ENCODE assay signal across 1 cellular context in the genomic region with DNA sequence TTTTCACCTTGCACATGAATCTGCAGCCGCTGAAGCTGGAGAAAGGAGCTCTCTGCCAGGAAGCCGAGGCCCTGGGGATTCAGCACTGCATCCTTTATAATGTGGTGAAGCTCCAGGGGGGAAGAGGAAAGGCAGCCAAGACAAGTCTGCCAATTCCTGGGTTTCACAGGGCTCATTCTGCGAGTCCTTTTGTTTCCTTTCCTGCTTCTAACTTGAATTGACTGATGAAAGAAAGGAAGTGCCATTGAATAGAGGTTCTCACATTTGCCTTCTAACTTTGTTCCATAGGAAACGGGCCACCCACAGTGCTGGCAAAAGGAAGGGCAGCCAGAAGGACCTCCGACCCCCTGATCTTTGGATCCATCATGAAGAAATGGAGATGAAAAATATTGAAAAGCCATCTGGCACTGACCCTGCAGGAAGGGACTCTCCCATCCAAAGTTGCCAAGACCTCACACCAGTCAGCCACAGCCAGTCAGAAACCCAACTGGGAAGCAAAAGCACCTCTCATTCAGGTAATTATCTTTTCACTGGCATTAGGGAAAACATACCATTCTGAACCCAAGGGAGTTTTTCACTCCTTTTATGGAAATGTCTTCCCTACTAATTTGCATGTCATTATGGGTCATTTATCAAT.
TF ChIP-seq lines count a peak whose summit lies in the region.

No MANE protein-coding gene starts in this region.

TF ChIP-seq in H1, 55 proteins besides CTCF, POLR2A, EP300 and RAD21 (continued from another document):
- TF ChIP-seq, protein P1, sequence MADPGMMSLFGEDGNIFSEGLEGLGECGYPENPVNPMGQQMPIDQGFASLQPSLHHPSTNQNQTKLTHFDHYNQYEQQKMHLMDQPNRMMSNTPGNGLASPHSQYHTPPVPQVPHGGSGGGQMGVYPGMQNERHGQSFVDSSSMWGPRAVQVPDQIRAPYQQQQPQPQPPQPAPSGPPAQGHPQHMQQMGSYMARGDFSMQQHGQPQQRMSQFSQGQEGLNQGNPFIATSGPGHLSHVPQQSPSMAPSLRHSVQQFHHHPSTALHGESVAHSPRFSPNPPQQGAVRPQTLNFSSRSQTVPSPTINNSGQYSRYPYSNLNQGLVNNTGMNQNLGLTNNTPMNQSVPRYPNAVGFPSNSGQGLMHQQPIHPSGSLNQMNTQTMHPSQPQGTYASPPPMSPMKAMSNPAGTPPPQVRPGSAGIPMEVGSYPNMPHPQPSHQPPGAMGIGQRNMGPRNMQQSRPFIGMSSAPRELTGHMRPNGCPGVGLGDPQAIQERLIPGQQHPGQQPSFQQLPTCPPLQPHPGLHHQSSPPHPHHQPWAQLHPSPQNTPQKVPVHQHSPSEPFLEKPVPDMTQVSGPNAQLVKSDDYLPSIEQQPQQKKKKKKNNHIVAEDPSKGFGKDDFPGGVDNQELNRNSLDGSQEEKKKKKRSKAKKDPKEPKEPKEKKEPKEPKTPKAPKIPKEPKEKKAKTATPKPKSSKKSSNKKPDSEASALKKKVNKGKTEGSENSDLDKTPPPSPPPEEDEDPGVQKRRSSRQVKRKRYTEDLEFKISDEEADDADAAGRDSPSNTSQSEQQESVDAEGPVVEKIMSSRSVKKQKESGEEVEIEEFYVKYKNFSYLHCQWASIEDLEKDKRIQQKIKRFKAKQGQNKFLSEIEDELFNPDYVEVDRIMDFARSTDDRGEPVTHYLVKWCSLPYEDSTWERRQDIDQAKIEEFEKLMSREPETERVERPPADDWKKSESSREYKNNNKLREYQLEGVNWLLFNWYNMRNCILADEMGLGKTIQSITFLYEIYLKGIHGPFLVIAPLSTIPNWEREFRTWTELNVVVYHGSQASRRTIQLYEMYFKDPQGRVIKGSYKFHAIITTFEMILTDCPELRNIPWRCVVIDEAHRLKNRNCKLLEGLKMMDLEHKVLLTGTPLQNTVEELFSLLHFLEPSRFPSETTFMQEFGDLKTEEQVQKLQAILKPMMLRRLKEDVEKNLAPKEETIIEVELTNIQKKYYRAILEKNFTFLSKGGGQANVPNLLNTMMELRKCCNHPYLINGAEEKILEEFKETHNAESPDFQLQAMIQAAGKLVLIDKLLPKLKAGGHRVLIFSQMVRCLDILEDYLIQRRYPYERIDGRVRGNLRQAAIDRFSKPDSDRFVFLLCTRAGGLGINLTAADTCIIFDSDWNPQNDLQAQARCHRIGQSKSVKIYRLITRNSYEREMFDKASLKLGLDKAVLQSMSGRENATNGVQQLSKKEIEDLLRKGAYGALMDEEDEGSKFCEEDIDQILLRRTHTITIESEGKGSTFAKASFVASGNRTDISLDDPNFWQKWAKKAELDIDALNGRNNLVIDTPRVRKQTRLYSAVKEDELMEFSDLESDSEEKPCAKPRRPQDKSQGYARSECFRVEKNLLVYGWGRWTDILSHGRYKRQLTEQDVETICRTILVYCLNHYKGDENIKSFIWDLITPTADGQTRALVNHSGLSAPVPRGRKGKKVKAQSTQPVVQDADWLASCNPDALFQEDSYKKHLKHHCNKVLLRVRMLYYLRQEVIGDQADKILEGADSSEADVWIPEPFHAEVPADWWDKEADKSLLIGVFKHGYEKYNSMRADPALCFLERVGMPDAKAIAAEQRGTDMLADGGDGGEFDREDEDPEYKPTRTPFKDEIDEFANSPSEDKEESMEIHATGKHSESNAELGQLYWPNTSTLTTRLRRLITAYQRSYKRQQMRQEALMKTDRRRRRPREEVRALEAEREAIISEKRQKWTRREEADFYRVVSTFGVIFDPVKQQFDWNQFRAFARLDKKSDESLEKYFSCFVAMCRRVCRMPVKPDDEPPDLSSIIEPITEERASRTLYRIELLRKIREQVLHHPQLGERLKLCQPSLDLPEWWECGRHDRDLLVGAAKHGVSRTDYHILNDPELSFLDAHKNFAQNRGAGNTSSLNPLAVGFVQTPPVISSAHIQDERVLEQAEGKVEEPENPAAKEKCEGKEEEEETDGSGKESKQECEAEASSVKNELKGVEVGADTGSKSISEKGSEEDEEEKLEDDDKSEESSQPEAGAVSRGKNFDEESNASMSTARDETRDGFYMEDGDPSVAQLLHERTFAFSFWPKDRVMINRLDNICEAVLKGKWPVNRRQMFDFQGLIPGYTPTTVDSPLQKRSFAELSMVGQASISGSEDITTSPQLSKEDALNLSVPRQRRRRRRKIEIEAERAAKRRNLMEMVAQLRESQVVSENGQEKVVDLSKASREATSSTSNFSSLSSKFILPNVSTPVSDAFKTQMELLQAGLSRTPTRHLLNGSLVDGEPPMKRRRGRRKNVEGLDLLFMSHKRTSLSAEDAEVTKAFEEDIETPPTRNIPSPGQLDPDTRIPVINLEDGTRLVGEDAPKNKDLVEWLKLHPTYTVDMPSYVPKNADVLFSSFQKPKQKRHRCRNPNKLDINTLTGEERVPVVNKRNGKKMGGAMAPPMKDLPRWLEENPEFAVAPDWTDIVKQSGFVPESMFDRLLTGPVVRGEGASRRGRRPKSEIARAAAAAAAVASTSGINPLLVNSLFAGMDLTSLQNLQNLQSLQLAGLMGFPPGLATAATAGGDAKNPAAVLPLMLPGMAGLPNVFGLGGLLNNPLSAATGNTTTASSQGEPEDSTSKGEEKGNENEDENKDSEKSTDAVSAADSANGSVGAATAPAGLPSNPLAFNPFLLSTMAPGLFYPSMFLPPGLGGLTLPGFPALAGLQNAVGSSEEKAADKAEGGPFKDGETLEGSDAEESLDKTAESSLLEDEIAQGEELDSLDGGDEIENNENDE (IDR thresholded peaks at IDR 0.05; ENCODE audit: insufficient replicate concordance, low read length), result no peak
- TF ChIP-seq ASH2L (IDR thresholded peaks at IDR 0.05; ENCODE audit: low read length) (peak; percentile 30), KDM5A (IDR thresholded peaks at IDR 0.05; ENCODE audit: low read length) (no peak), RFX5 (IDR thresholded peaks at IDR 0.05; ENCODE audit: borderline replicate concordance, low read depth, low read length) (no peak), SRF (IDR thresholded peaks at IDR 0.05; ENCODE audit: low read depth, low read length) (peak; percentile 27; the same call in 1 of the 2 replicates)
